In the genomic region with DNA sequence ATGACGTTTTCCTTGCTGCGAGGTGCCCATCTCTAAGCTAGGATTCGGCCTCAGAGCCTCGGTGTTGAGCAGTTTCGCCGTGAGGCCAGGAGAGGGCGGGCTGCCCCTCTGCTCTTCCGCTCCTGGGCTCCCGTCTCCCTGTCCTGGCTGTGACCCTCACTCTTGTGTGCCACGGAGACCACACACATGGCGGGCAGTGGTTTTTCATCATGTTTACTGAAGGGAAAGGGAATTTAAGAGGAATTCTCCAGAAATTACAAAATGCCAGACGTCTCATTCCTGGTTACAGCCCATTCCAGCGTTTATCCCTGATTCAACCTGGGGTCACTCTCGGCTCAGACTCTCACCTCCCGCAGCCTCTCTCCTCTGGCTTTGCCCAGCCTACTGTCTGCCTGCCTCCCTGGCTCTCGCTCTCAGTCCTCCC, we compare ENCODE assay signal across 9 cellular contexts.
DNase-seq lines count a peak whose midpoint lies in the region; ATAC-seq, FAIRE-seq and TF ChIP-seq lines count a peak whose summit lies in the region.
"Had no signal": no experiment of that assay in that cellular context is flagged by ENCODE, and none has a peak within 500 bp of the region (broad histone marks: within the 10 kb centered on the region; RNA-seq: fewer than 3 reads in every experiment).

No MANE protein-coding gene starts in this region.

- no peak for FAIRE-seq in bronchial epithelial cell (lab: Jason Lieb, UNC)
- FAIRE-seq: islet of Langerhans had no signal

- peak overlapping the region; percentile 5; the same call in 1 of the 2 replicates for H3K4me2 ChIP-seq in BLaER1

- H3K36me3 ChIP-seq in BLaER1 (no peaks in the 10 kb centered on the region), bronchial epithelial cell (ENCODE audit: control insufficient read depth, insufficient read depth, low read length) (no peaks in the 10 kb centered on the region), right lobe of liver (no peaks in the 10 kb centered on the region)

- no peaks in the 10 kb centered on the region for H3K9me3 ChIP-seq in BLaER1
- no peaks in the 10 kb centered on the region for H3K9me3 ChIP-seq in right lobe of liver

- H3K27ac ChIP-seq in BLaER1 (no peak overlapping the region), right lobe of liver (no peak overlapping the region)

- no peaks in the 10 kb centered on the region for H4K20me1 ChIP-seq in BLaER1

- DNase-seq in GM20000 (ENCODE audit: low spot score) (peak; percentile 44), NCI-H774 (lab: John Stamatoyannopoulos, UW) (peak; percentile 35), bronchial epithelial cell (ENCODE audit: low read depth) (no peak), right lobe of liver (peak in 1 of 3 donors; percentile 21), activated gamma-delta T cell (lab: John Stamatoyannopoulos, UW) (no peak)

- WGBS in right lobe of liver (ENCODE audit: insufficient coverage, low coverage, low lambda C conversion rate, missing lambda C conversion rate), result 4% methylated on average over 14 of the region's 16 CpGs

- H3K4me3 ChIP-seq in BLaER1 (no peak overlapping the region), bronchial epithelial cell (ENCODE audit: low read depth, low read length) (no peak overlapping the region), right lobe of liver (no peak overlapping the region)

- intact Hi-C loops in right lobe of liver (cut with DNase I), result no loop called here

- ATAC-seq in right lobe of liver (peak in 3 of 4 donors; percentile 47 to 68 (median 56)), HG02588 (IDR thresholded peaks at IDR 0.05; ENCODE audit: unreplicated experiment) (no peak), GM19397 (IDR thresholded peaks at IDR 0.05; ENCODE audit: unreplicated experiment) (no peak)

- H3K27me3 ChIP-seq in BLaER1 (no peaks in the 10 kb centered on the region), bronchial epithelial cell (ENCODE audit: control insufficient read depth, insufficient read depth, low read length) (no peaks in the 10 kb centered on the region), right lobe of liver (peaks cover 0 to 7% of the 10 kb centered on the region in 2 donors)

- peak; percentile 21 for TF ChIP-seq CTCF in GM20000 (IDR thresholded peaks at IDR 0.05; ENCODE audit: extremely low read depth, missing control alignments)
- TF ChIP-seq CTCF in bronchial epithelial cell (IDR thresholded peaks at IDR 0.05; ENCODE audit: insufficient read depth, low read length, severe bottlenecking), result peak; percentile 34
- TF ChIP-seq CTCF in right lobe of liver (IDR thresholded peaks at IDR 0.05), result peak; percentile 15 to 63 (median 52)

- no peaks in the 10 kb centered on the region for H3K4me1 ChIP-seq in BLaER1
- no peaks in the 10 kb centered on the region for H3K4me1 ChIP-seq in right lobe of liver

- H3K9ac ChIP-seq in BLaER1, result no peak overlapping the region

- no peak for TF ChIP-seq POLR2A in right lobe of liver (IDR thresholded peaks at IDR 0.05)

Comparison
In these comparisons a context has a peak if more than half of its experiments do, and no peak if none do; other contexts are left out.
1. DNase-seq: peak in GM20000 (single experiment) and NCI-H774 (single experiment); none in bronchial epithelial cell (single experiment) and activated gamma-delta T cell (single experiment).
2. ATAC-seq: peak in right lobe of liver (3 of 4); none in HG02588 (single experiment) and GM19397 (single experiment).
3. Peak in every context shown above with its lines, with median percentiles within 50 percentile points of each other: CTCF ChIP-seq.